In the genomic region with DNA sequence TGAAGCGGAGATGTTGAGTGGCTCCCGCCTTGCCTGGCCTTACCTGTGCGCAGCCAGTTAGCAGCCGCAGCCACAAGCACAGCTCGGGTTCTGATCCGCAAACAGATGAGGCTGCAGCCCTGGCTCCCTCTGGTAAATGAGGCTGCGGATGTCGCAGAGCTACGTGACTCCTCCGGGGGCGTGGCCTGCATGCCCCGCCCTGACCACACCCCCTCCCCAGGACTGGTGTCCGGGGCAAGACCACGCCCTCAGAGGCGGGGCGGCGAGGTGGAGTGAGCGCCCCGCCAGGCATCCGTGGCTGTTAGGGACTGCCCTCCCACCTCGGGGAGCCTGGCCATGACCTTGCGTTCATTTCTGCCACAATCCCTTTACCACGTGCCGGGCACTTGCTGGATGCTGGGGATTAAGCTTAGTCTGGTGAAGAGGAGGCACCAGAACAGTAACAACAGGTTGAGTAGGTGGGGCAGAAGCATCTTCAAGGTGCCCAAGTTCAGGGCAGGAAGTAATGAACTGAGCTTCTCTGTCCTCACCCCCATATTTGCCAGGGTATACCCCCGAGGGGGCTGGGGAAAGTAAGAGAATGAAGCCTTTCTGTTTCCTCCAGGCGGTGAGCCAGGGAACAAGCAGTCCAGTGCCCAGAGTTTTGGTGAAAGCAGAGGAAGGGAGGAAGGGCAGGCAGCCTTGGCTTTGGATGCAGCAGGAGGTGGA, we compare ENCODE assay signal across 8 cellular contexts. TPM values are rescaled to one million over a fixed set of nuclear protein-coding genes. Genes with fewer than 3 reads are reported as not detected.
DNase-seq lines count a peak whose midpoint lies in the region; ATAC-seq and TF ChIP-seq lines count a peak whose summit lies in the region.

A gene (minus strand): TSS at position 138 of the 708 bp plus-strand sequence. CDS start 1,363 bp downstream, outside the sequence.

- peak within 1 kb of the TSS; percentile 74 for H3K4me3 Mint-ChIP-seq in dendritic cell treated with granulocyte-macrophage colony-stimulating factor and Interleukin-4, amounts not matched to agents 40 ng/mL and 50 ng/mL, for 4 days

- peak; percentile 68 for ATAC-seq in GM18873 (IDR thresholded peaks at IDR 0.05; ENCODE audit: low FRiP score, unreplicated experiment)
- peak; percentile 85 for ATAC-seq in HG03175 (IDR thresholded peaks at IDR 0.05; ENCODE audit: unreplicated experiment)
- ATAC-seq in right lobe of liver = peak; percentile 97 to 98 (median 98)

- H3K36me3 Mint-ChIP-seq in dendritic cell treated with granulocyte-macrophage colony-stimulating factor and Interleukin-4, amounts not matched to agents 40 ng/mL and 50 ng/mL, for 4 days (ENCODE audit: low read depth) = peaks cover 72% of the 10 kb centered on the region

- H3K9me3 Mint-ChIP-seq in dendritic cell treated with granulocyte-macrophage colony-stimulating factor and Interleukin-4, amounts not matched to agents 40 ng/mL and 50 ng/mL, for 4 days = no peaks in the 10 kb centered on the region

- peaks cover 26% of the 10 kb centered on the region for H3K4me1 Mint-ChIP-seq in dendritic cell treated with granulocyte-macrophage colony-stimulating factor and Interleukin-4, amounts not matched to agents 40 ng/mL and 50 ng/mL, for 4 days (ENCODE audit: low read depth)

- intact Hi-C loops in dendritic cell treated with granulocyte-macrophage colony-stimulating factor and Interleukin-4, amounts not matched to agents 40 ng/mL and 50 ng/mL, for 4 days (cut with micrococcal nuclease) = no loop called here
- intact Hi-C loops in right lobe of liver (cut with DNase I) = no loop called here

- TF ChIP-seq CTCF in AG04449 (IDR thresholded peaks at IDR 0.05; ENCODE audit: insufficient read depth, low read length, missing control alignments) = no peak
- no peak for TF ChIP-seq CTCF in right lobe of liver (IDR thresholded peaks at IDR 0.05)

- no peaks in the 10 kb centered on the region for H3K27me3 ChIP-seq in right lobe of liver

- peaks cover 0 to 17% (median 0%) of the 10 kb centered on the region in 4 donors for H3K36me3 ChIP-seq in right lobe of liver

- H3K27ac ChIP-seq in right lobe of liver = peak within 1 kb of the TSS; percentile 64 to 77 (median 69)

- peak; percentile 96 for TF ChIP-seq POLR2A in right lobe of liver (IDR thresholded peaks at IDR 0.05)

- peaks cover 0 to 28% (median 10%) of the 10 kb centered on the region in 4 donors for H3K4me1 ChIP-seq in right lobe of liver

- CTCF ChIA-PET in AG04449 (lab: Yijun Ruan, JAX) = interaction anchor here (0.7 to 1.7 kb wide), 4 partner anchors 13 to 67 kb away, joined by 3 to 5 read pairs (median 4); no protein-coding TSS in a partner anchor

- H3K27me3 Mint-ChIP-seq in dendritic cell treated with granulocyte-macrophage colony-stimulating factor and Interleukin-4, amounts not matched to agents 40 ng/mL and 50 ng/mL, for 4 days = peaks cover 15% of the 10 kb centered on the region

- POLR2A ChIA-PET in AG04449 (lab: Yijun Ruan, JAX) = interaction anchor here (1.4 kb wide), 1 partner anchor 41 kb away, joined by 3 read pairs; no protein-coding TSS in a partner anchor

- H3K27ac Mint-ChIP-seq in dendritic cell treated with granulocyte-macrophage colony-stimulating factor and Interleukin-4, amounts not matched to agents 40 ng/mL and 50 ng/mL, for 4 days = peak within 1 kb of the TSS; percentile 17

- WGBS in right lobe of liver (ENCODE audit: insufficient coverage, low coverage, low lambda C conversion rate, missing lambda C conversion rate) = 0% methylated on average over 8 of the region's 26 CpGs

- H3K4me3 ChIP-seq in AG04449 (ENCODE audit: low read depth, low read length) (peak within 1 kb of the TSS; percentile 55), right lobe of liver (peak within 1 kb of the TSS in 2 of 3 donors; percentile 33 to 36)

- no peaks in the 10 kb centered on the region for H3K9me3 ChIP-seq in right lobe of liver

- DNase-seq in AG04449 (ENCODE audit: low read depth, low spot score) (peak; percentile 51), NCI-H526 (lab: John Stamatoyannopoulos, UW) (peak; percentile 91 to 99), right lobe of liver (peak; percentile 99)
- DNase-seq in activated CD4-positive, alpha-beta T cell treated with anti-CD3 and anti-CD28 coated beads, Interleukin-2, amount 50 U/mL, for 4 hours = peak; percentile 96 to 97
- peak; percentile 97 to 99 for DNase-seq in stimulated activated CD4-positive, alpha-beta T cell treated with anti-CD3 and anti-CD28 coated beads, Interleukin-4, amount 100 ng/mL, for 4 hours

RNA-seq across cellular contexts. Expression of the gene that starts here (rescaled TPM):
- total RNA-seq in right lobe of liver = 10 to 100 TPM; 36.0 to 76.6 (median 48.9) TPM

Comparison
In these comparisons a context has a peak if more than half of its experiments do, and no peak if none do; other contexts are left out.
1. Peak in every context shown above with its lines: DNase-seq, ATAC-seq, H3K4me3 ChIP-seq and H3K27ac ChIP-seq.